In the genomic region with DNA sequence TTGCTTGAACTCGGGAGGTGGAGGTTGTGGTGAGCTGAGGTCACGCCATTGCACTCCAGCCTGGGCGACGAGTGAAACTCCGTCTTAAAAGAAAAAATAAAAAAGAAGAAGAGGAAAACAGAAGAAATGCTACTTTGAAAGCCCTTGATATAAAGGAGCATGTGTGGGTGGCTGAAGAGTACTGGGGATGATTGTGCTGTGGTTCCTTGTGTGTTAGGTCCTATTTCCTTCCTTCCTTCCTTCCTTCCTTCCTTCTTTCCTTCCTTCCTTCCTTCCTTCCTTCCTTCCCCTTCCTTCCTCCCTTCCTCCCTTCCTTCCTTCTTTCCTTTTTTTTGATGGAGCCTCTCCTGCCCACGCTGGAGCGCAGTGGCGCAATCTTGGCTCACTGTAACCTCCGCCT, we compare ENCODE assay signal across 1 cellular context.
A peak's percentile ranks its signal among the peaks of the same experiment; 100 is the strongest.
TF ChIP-seq lines count a peak whose summit lies in the region.

No MANE protein-coding gene starts in this region.

TF ChIP-seq in K562, 482 proteins besides CTCF, POLR2A, EP300 and RAD21:
- 0 out of 2 replicates have a peak, but pooled peaks have one; percentile 20 for TF ChIP-seq EGR1 (conservative IDR thresholded peaks at IDR 0.05)
- no peak for TF ChIP-seq MTA1 (IDR thresholded peaks at IDR 0.05; ENCODE audit: borderline replicate concordance)
- peak; percentile 80; the same call in 1 of the 2 replicates for TF ChIP-seq ZNF41 (CRISPR knock-in tag; conservative IDR thresholded peaks at IDR 0.05)
